27 cellular contexts compared by ENCODE assay signal in genomic region chr9:3136230-3136629, GRCh38.
"Had no signal": no experiment of that assay in that cellular context is flagged by ENCODE, and none has a peak within 500 bp of the region (broad histone marks: within the 10 kb centered on the region; RNA-seq: fewer than 3 reads in every experiment).

No MANE protein-coding gene starts in this region.

- H3K27me3 ChIP-seq: stomach, suprapubic skin, testis, thyroid gland, tibial artery, tibial nerve, transverse colon, upper lobe of left lung, upper lobe of right lung, uterus, vagina had no signal

- DNase-seq: stimulated activated CD4-positive, alpha-beta T cell treated with anti-CD3 and anti-CD28 coated beads, Interleukin-2, amount 100 ng/mL, for 48 hours; stimulated activated CD4-positive, alpha-beta T cell treated with anti-CD3 and anti-CD28 coated beads, Interleukin-4, amount 100 ng/mL, for 1 hour; stimulated activated CD4-positive, alpha-beta T cell treated with anti-CD3 and anti-CD28 coated beads, Interleukin-4, amount 100 ng/mL, for 24 hours; stimulated activated CD4-positive, alpha-beta T cell treated with anti-CD3 and anti-CD28 coated beads, Interleukin-4, amount 100 ng/mL, for 4 hours; stimulated activated CD8-positive, alpha-beta memory T cell treated with anti-CD3 and anti-CD28 coated beads, Interleukin-4, amount 100 ng/mL, for 48 hours; stimulated activated naive B cell treated with anti-CD40 and anti-IgM and Interleukin-4, amounts not matched to agents 10 μg/mL and 1 μg/mL and 100 μg/mL, for 72 hours; stimulated activated naive CD4-positive, alpha-beta T cell; stimulated activated naive CD4-positive, alpha-beta T cell treated with Interleukin-2 at 50 U/mL for 16 hours; stimulated activated naive CD8-positive, alpha-beta T cell treated with anti-CD3 and anti-CD28 coated beads, Interleukin-15, amount 100 ng/mL, for 72 hours; stimulated activated naive CD8-positive, alpha-beta T cell treated with anti-CD3 and anti-CD28 coated beads, Interleukin-15, Interleukin-2, amounts not matched to agents 100 U/mL and 50 U/mL, for 24 hours; stomach; substantia nigra; testis; thyroid gland; tibial artery; transverse colon; trophoblast cell; upper lobe of left lung; upper lobe of right lung; uterus had no signal

- H3K36me3 ChIP-seq: stomach, suprapubic skin, thoracic aorta, thyroid gland, tibial artery, tibial nerve, transverse colon, upper lobe of left lung, upper lobe of right lung, uterus, vagina had no signal

- H3K4me3 ChIP-seq: stomach, suprapubic skin, testis, thoracic aorta, thyroid gland, tibial artery, tibial nerve, transverse colon, upper lobe of left lung, upper lobe of right lung, uterus, vagina had no signal

- FAIRE-seq: urothelium cell line had no signal

- H3K27ac ChIP-seq: stomach, suprapubic skin, testis, thoracic aorta, thyroid gland, tibial artery, tibial nerve, transverse colon, upper lobe of left lung, upper lobe of right lung, uterus, vagina had no signal

- H3K9me3 ChIP-seq: suprapubic skin, testis, thoracic aorta, thyroid gland, transverse colon, upper lobe of left lung, upper lobe of right lung, uterus, vagina had no signal

- H3K4me1 ChIP-seq: stomach, suprapubic skin, testis, thyroid gland, tibial artery, tibial nerve, transverse colon, upper lobe of left lung, upper lobe of right lung, uterus had no signal

- ATAC-seq: stimulated activated effector memory CD8-positive, alpha-beta T cell treated with anti-CD3 and anti-CD28 coated beads, Interleukin-12 subunit alpha, Interleukin-12 subunit beta, amount 100 ng/mL, for 72 hours; stimulated activated memory B cell treated with anti-CD40 and anti-IgM and Interleukin-4, amounts not matched to agents 10 μg/mL and 1 μg/mL and 100 μg/mL, for 72 hours; stimulated activated naive B cell treated with anti-CD40 and anti-IgM and Interleukin-4, amounts not matched to agents 10 μg/mL and 1 μg/mL and 100 μg/mL, for 72 hours; stimulated activated naive CD8-positive, alpha-beta T cell treated with anti-CD3 and anti-CD28 coated beads, Interleukin-15, amount 100 ng/mL, for 72 hours; stimulated activated naive CD8-positive, alpha-beta T cell treated with anti-CD3 and anti-CD28 coated beads, Interleukin-15, Interleukin-2, amounts not matched to agents 100 U/mL and 50 U/mL, for 24 hours; upper lobe of right lung had no signal
